15 cellular contexts compared by ENCODE assay signal in genomic region chr2:203431391-203432185, GRCh38.
"Had no signal": no experiment of that assay in that cellular context is flagged by ENCODE, and none has a peak within 500 bp of the region (broad histone marks: within the 10 kb centered on the region; RNA-seq: fewer than 3 reads in every experiment).

No MANE protein-coding gene starts in this region.

- H3K27me3 Mint-ChIP-seq: activated CD4-positive, alpha-beta memory T cell treated with anti-CD3 and anti-CD28 coated beads, Interleukin-2, amount 10 ng/mL, durations not matched to agents 7 days and 5 days; activated CD4-positive, alpha-beta T cell treated with anti-CD3 and anti-CD28 coated beads for 36 hours; activated naive CD4-positive, alpha-beta T cell treated with anti-CD3 and anti-CD28 coated beads, Interleukin-2, amount 10 ng/mL, durations not matched to agents 7 days and 5 days; activated T-cell treated with anti-CD3 and anti-CD28 coated beads, Interleukin-2, amount 50 U/mL, for 24 hours had no signal

- H3K27ac Mint-ChIP-seq: activated CD4-positive, alpha-beta memory T cell treated with anti-CD3 and anti-CD28 coated beads, Interleukin-2, amount 10 ng/mL, durations not matched to agents 7 days and 5 days; activated CD4-positive, alpha-beta T cell treated with anti-CD3 and anti-CD28 coated beads for 36 hours; activated naive CD4-positive, alpha-beta T cell treated with anti-CD3 and anti-CD28 coated beads, Interleukin-2, amount 10 ng/mL, durations not matched to agents 7 days and 5 days; activated T-cell treated with anti-CD3 and anti-CD28 coated beads, Interleukin-2, amount 50 U/mL, for 24 hours; immature natural killer cell; T-helper 1 cell treated with Interleukin-12 subunit alpha and Interleukin-12 subunit beta and Interleukin-4 antibody, amounts not matched to agents 30 μg/mL and 1 μg/mL, for 36 hours had no signal

- H3K4me3 ChIP-seq: adrenal gland, lower lobe of right lung had no signal

- H3K4me1 Mint-ChIP-seq: activated CD4-positive, alpha-beta memory T cell treated with anti-CD3 and anti-CD28 coated beads, Interleukin-2, amount 10 ng/mL, durations not matched to agents 7 days and 5 days; activated CD4-positive, alpha-beta T cell treated with anti-CD3 and anti-CD28 coated beads for 36 hours; immature natural killer cell had no signal

- H3K36me3 ChIP-seq: adrenal gland had no signal

- H3K27me3 ChIP-seq: adrenal gland had no signal

- H3K9me3 Mint-ChIP-seq: activated CD4-positive, alpha-beta memory T cell treated with anti-CD3 and anti-CD28 coated beads, Interleukin-2, amount 10 ng/mL, durations not matched to agents 7 days and 5 days; activated naive CD4-positive, alpha-beta T cell treated with anti-CD3 and anti-CD28 coated beads, Interleukin-2, amount 10 ng/mL, durations not matched to agents 7 days and 5 days; activated T-cell treated with anti-CD3 and anti-CD28 coated beads, Interleukin-2, amount 50 U/mL, for 24 hours; immature natural killer cell; mesothelial cell of epicardium; neural crest cell; T-helper 1 cell treated with Interleukin-12 subunit alpha and Interleukin-12 subunit beta and Interleukin-4 antibody, amounts not matched to agents 30 μg/mL and 1 μg/mL, for 36 hours had no signal

- H3K4me1 ChIP-seq: adrenal gland, lower lobe of right lung had no signal

- H3K27ac ChIP-seq: adrenal gland, lower lobe of right lung had no signal

- H3K4me3 Mint-ChIP-seq: activated CD4-positive, alpha-beta memory T cell treated with anti-CD3 and anti-CD28 coated beads, Interleukin-2, amount 10 ng/mL, durations not matched to agents 7 days and 5 days; activated CD4-positive, alpha-beta T cell treated with anti-CD3 and anti-CD28 coated beads for 36 hours; activated naive CD4-positive, alpha-beta T cell treated with anti-CD3 and anti-CD28 coated beads, Interleukin-2, amount 10 ng/mL, durations not matched to agents 7 days and 5 days; activated T-cell treated with anti-CD3 and anti-CD28 coated beads, Interleukin-2, amount 50 U/mL, for 24 hours; immature natural killer cell; mesothelial cell of epicardium; neural crest cell; T-helper 1 cell treated with Interleukin-12 subunit alpha and Interleukin-12 subunit beta and Interleukin-4 antibody, amounts not matched to agents 30 μg/mL and 1 μg/mL, for 36 hours had no signal

- DNase-seq: activated CD4-positive, alpha-beta memory T cell treated with anti-CD3 and anti-CD28 coated beads, Interleukin-2, amount 10 ng/mL, durations not matched to agents 7 days and 5 days; activated CD4-positive, alpha-beta T cell treated with anti-CD3 and anti-CD28 coated beads for 36 hours; activated naive CD4-positive, alpha-beta T cell treated with anti-CD3 and anti-CD28 coated beads, Interleukin-2, amount 10 ng/mL, durations not matched to agents 7 days and 5 days; activated T-cell treated with anti-CD3 and anti-CD28 coated beads, Interleukin-2, amount 50 U/mL, for 24 hours; adrenal gland; foreskin melanocyte; head of caudate nucleus; immature natural killer cell; lower lobe of right lung; stimulated activated CD4-positive, alpha-beta T cell treated with anti-CD3 and anti-CD28 coated beads, Interleukin-1b, Interleukin-23, amount 100 ng/mL, for 48 hours had no signal

- H3K9me3 ChIP-seq: adrenal gland, lower lobe of right lung had no signal

- ATAC-seq: activated CD4-positive, alpha-beta T cell treated with anti-CD3 and anti-CD28 coated beads for 36 hours; esophagus mucosa; lower lobe of right lung; sciatic nerve had no signal
